8 cellular contexts compared by ENCODE assay signal in the genomic region with DNA sequence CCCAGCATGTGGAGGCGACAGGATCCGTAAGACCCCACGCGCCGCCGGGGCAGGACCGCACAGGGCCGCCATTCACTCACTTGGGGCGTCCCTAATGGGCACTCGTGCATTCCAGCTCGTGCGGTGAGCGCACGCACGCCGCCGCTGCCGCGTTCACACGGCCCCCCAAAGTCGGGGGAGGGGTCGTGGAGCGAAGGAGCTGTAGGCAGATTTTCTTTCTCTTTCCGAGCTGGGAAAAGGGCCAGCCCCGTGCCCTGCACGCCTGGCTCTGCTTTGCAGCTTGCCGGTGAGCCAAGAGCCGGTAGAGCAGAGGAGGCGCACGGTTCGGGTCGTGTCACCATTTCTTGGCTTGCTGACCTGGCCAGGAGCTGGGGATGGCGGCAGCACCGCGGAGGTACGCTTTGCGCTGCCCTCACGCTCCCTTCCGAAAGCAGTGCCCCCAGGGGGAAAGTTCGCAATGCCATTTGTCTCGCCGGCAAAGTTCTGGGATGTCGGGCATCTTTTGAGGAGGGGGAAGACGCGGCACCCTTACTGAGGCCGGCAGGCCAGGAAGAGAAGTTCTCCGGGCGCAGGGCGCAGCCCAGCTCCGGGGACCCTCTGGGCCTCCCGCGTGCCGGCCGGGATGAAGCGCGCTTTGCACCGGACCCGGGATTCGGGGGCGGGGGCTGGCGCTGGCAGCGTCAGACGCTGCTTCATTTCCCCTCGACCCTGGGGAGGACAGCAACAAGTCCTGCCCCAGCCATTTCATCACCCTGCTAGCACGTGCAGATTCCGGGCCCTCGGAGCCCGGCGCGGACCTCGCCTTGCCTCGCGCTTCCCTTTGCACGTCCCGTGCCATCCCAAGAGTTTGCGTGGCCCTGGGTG. TPM values are rescaled to one million over a fixed set of nuclear protein-coding genes. Genes with fewer than 3 reads are reported as not detected.
DNase-seq lines count a peak whose midpoint lies in the region; ATAC-seq and TF ChIP-seq lines count a peak whose summit lies in the region.

No MANE protein-coding gene starts in this region.

- H3K27ac Mint-ChIP-seq in MCF 10A (ENCODE audit: low read depth, unreplicated experiment), result peak overlapping the region; percentile 83

- H3K4me3 Mint-ChIP-seq in MCF 10A (ENCODE audit: unreplicated experiment), result peak overlapping the region; percentile 94

- H3K27ac ChIP-seq in IMR-90 (ENCODE audit: insufficient read depth, low read length), result peak overlapping the region; percentile 96
- no peak overlapping the region for H3K27ac ChIP-seq in mesendoderm (ENCODE audit: low read depth, low read length)

- peak overlapping the region; percentile 77 for H4K91ac ChIP-seq in IMR-90 (ENCODE audit: insufficient read depth, low read depth, low read length)

- peak overlapping the region; percentile 88 for H2AFZ ChIP-seq in IMR-90 (replicated peaks; ENCODE audit: low read length, poor library complexity)

- CTCF ChIA-PET in IMR-90 (lab: Yijun Ruan, JAX), result no interaction called here
- CTCF ChIA-PET in MCF 10A (lab: Yijun Ruan, JAX), result interaction anchor here (0.6 to 10.0 kb wide), 17 partner anchors 7 to 878 kb away, joined by 3 to 251 read pairs (median 3); a partner anchor contains a TSS

- no peaks in the 10 kb centered on the region for H3K27me3 ChIP-seq in IMR-90 (ENCODE audit: control insufficient read depth, insufficient read depth, low read length)
- no peaks in the 10 kb centered on the region for H3K27me3 ChIP-seq in mesendoderm (ENCODE audit: insufficient read depth, low read length, poor library complexity)

- peak overlapping the region; percentile 97 for H3K9ac ChIP-seq in IMR-90 (ENCODE audit: low read depth, low read length)
- peak overlapping the region; percentile 87 for H3K9ac ChIP-seq in mesendoderm (ENCODE audit: low read length)

- peaks cover 36% of the 10 kb centered on the region for H3K36me3 ChIP-seq in IMR-90 (ENCODE audit: control insufficient read depth, insufficient read depth, low read length)
- H3K36me3 ChIP-seq in mesendoderm (ENCODE audit: control insufficient read depth, insufficient read depth, low read length), result peaks cover 3% of the 10 kb centered on the region

- H3K23ac ChIP-seq in IMR-90 (ENCODE audit: low read depth, low read length) (peak overlapping the region; percentile 97), mesendoderm (ENCODE audit: low read length) (peak overlapping the region; percentile 34)

- 0 out of 2 replicates have a peak overlapping the region, but pooled peaks have one; percentile 22 for H2BK20ac ChIP-seq in IMR-90 (ENCODE audit: low read depth, low read length)

- TF ChIP-seq RAD21 in IMR-90 (IDR thresholded peaks at IDR 0.05; ENCODE audit: low read length), result no peak

- H3K4me1 ChIP-seq in IMR-90 (ENCODE audit: control insufficient read depth, insufficient read depth, low read length) (peaks cover 27% of the 10 kb centered on the region), mesendoderm (ENCODE audit: control insufficient read depth, low read depth, low read length) (peaks cover 6% of the 10 kb centered on the region)

- BruUV-seq in IMR-90 (replicated peaks; lab: Mats Ljungman, UMichigan) (no TSS peak), MCF 10A (replicated peaks; lab: Mats Ljungman, UMichigan) (no TSS peak)

- POLR2A ChIA-PET in IMR-90 (lab: Charles Lee; ENCODE audit: unreplicated experiment), result interaction anchor here (0.7 to 1.7 kb wide), 4 partner anchors 33 to 198 kb away, joined by 3 to 8 read pairs (median 4); no protein-coding TSS in a partner anchor
- POLR2A ChIA-PET in MCF 10A (lab: Yijun Ruan, JAX), result interaction anchor here (0.6 to 8.7 kb wide), 24 partner anchors 8 to 903 kb away, joined by 3 to 164 read pairs (median 6); a partner anchor contains a TSS

- in situ Hi-C loops in IMR-90 (cut with MboI; ENCODE audit: low sequenced_read_pairs), result no loop called here

- no peaks in the 10 kb centered on the region for H3K27me3 Mint-ChIP-seq in MCF 10A (ENCODE audit: insufficient read depth, unreplicated experiment)

- H3K4me3 ChIP-seq in IMR-90 (ENCODE audit: insufficient read depth, low read depth, low read length), result peak overlapping the region; percentile 89
- peak overlapping the region; percentile 86 for H3K4me3 ChIP-seq in mesendoderm (ENCODE audit: low read length)

- TF ChIP-seq CTCF in IMR-90 (conservative IDR thresholded peaks at IDR 0.05; ENCODE audit: low read depth, low read length), result no peak
- TF ChIP-seq CTCF in MCF 10A (IDR thresholded peaks at IDR 0.05; ENCODE audit: unreplicated experiment), result no peak

- H2BK15ac ChIP-seq in IMR-90 (ENCODE audit: low read depth, low read length), result peak overlapping the region; percentile 22; the same call in 1 of the 3 replicates
- no peak overlapping the region for H2BK15ac ChIP-seq in mesendoderm (replicated peaks; ENCODE audit: low read depth)

- DNase-seq in COLO668 (lab: John Stamatoyannopoulos, UW; ENCODE audit: unreplicated experiment) (peak; percentile 46), IMR-90 (peak; percentile 58), MCF 10A (ENCODE audit: unreplicated experiment) (peak; percentile 55), mesendoderm (peak; percentile 52), KG1 (lab: John Stamatoyannopoulos, UW) (no peak), NCI-H526 treated with DMSO at 0.1 percent for 48 hours (lab: John Stamatoyannopoulos, UW) (no peak), NCI-H1092 (lab: John Stamatoyannopoulos, UW) (no peak)

- peaks cover 56% of the 10 kb centered on the region for H3K4me1 Mint-ChIP-seq in MCF 10A (ENCODE audit: insufficient read depth, unreplicated experiment)

- peaks cover 30% of the 10 kb centered on the region for H3K79me2 ChIP-seq in mesendoderm (ENCODE audit: control insufficient read depth, insufficient read depth, low read length)

- H3K14ac ChIP-seq in IMR-90 (replicated peaks; ENCODE audit: low read depth, low read length), result peak overlapping the region; percentile 97

- peak overlapping the region; percentile 96 for H2BK5ac ChIP-seq in IMR-90 (ENCODE audit: low read depth, low read length, poor library complexity, severe bottlenecking)
- no peak overlapping the region for H2BK5ac ChIP-seq in mesendoderm (ENCODE audit: low read length)

- H2BK120ac ChIP-seq in IMR-90 (ENCODE audit: low read depth, low read length) (peak overlapping the region; percentile 75), mesendoderm (ENCODE audit: low read depth, low read length) (no peak overlapping the region)

- intact Hi-C loops in IMR-90 (cut with micrococcal nuclease), result loop anchor here (5.0 kb wide), 1 partner anchor 70 kb away; no protein-coding TSS in a partner anchor
- intact Hi-C loops in MCF 10A (cut with micrococcal nuclease), result loop anchor here (5.0 to 10.0 kb wide), 3 partner anchors 145 to 437 kb away; a partner anchor contains a TSS

- H3K18ac ChIP-seq in IMR-90 (ENCODE audit: low read depth, low read length), result peak overlapping the region; percentile 72
- H3K18ac ChIP-seq in mesendoderm (ENCODE audit: low read length), result peak overlapping the region; percentile 24

- H3K9me1 ChIP-seq in IMR-90 (ENCODE audit: insufficient read depth, low read length), result peaks cover 19% of the 10 kb centered on the region

- dilution Hi-C loops in IMR-90 (cut with HindIII; ENCODE audit: low sequenced_read_pairs, unreplicated experiment), result no loop called here

- peak; percentile 18; the same call in 1 of the 2 replicates for TF ChIP-seq POLR2A in IMR-90 (IDR thresholded peaks at IDR 0.05; ENCODE audit: low read depth, low read length)

- 1% methylated on average over 53 of the region's 76 CpGs; no CpG with 5 or more reads in 1 of the 2 experiments for WGBS in IMR-90 (ENCODE audit: extremely low coverage in 2 of 2, insufficient read length in 1 of 2), 2 experiments
- WGBS in mesendoderm (ENCODE audit: extremely low coverage, insufficient coverage, low lambda C conversion rate), result no CpG with 5 or more reads among the region's 76 CpGs

- ATAC-seq in IMR-90 (ENCODE audit: low read depth), result no peak; the same call in 1 of the 2 replicates
- no peak for ATAC-seq in HG02610 (IDR thresholded peaks at IDR 0.05; ENCODE audit: unreplicated experiment)

- H2AK9ac ChIP-seq in IMR-90 (replicated peaks; ENCODE audit: low read depth, low read length, poor library complexity), result peak overlapping the region; percentile 96

- peaks cover 53% of the 10 kb centered on the region for H4K20me1 ChIP-seq in IMR-90 (ENCODE audit: insufficient read depth, low read length)

- peak overlapping the region; percentile 92 for H2AK5ac ChIP-seq in IMR-90 (ENCODE audit: low read depth, low read length)
- no peak overlapping the region for H2AK5ac ChIP-seq in mesendoderm (ENCODE audit: low read length)

- H3K4ac ChIP-seq in IMR-90 (ENCODE audit: low read depth, low read length), result peak overlapping the region; percentile 74
- H3K4ac ChIP-seq in mesendoderm (ENCODE audit: low read depth, low read length), result no peak overlapping the region

- peaks cover 24 to 53% of the 10 kb centered on the region in 2 experiments for H3K79me1 ChIP-seq in IMR-90 (ENCODE audit: low read depth in 1 of 2, low read length in 2 of 2)
- peaks cover 6% of the 10 kb centered on the region for H3K79me1 ChIP-seq in mesendoderm (ENCODE audit: low read length)

- H3K36me3 Mint-ChIP-seq in MCF 10A (ENCODE audit: insufficient read depth, unreplicated experiment), result peaks cover 44% of the 10 kb centered on the region

- H3K56ac ChIP-seq in IMR-90 (ENCODE audit: extremely low read depth, insufficient read depth, low read length), result peak overlapping the region; percentile 88
- H3K56ac ChIP-seq in mesendoderm (ENCODE audit: low read length), result peak overlapping the region; percentile 95

- H3K9me3 ChIP-seq in IMR-90 (ENCODE audit: control insufficient read depth, insufficient read depth, low read length), result no peaks in the 10 kb centered on the region

- H4K5ac ChIP-seq in IMR-90 (ENCODE audit: low read depth, low read length), result peak overlapping the region; percentile 62
- H4K5ac ChIP-seq in mesendoderm (ENCODE audit: low read length), result no peak overlapping the region

- no peaks in the 10 kb centered on the region for H3K9me3 Mint-ChIP-seq in MCF 10A (ENCODE audit: unreplicated experiment)

- peak overlapping the region; percentile 76 for H3K4me2 ChIP-seq in IMR-90 (ENCODE audit: low read depth, low read length)
- peak overlapping the region; percentile 97 for H3K4me2 ChIP-seq in mesendoderm (ENCODE audit: low read length)

- H4K8ac ChIP-seq in IMR-90 (ENCODE audit: low read depth in 2 of 2, low read length in 2 of 2) (peak overlapping the region; percentile 75 to 81), mesendoderm (ENCODE audit: low read depth, low read length) (no peak overlapping the region)

RNA-seq across cellular contexts. Expression of a gene that starts 0.9 kb away (rescaled TPM):
- total RNA-seq in IMR-90 (2012; rRNA removed) (87.5 and 259 TPM in 2 replicates), MCF 10A (2022) (316 and 414 TPM in 2 replicates)
- polyA plus RNA-seq in IMR-90 (2012; rRNA removed), result 157 and 270 TPM in 2 replicates
- 105 and 264 TPM in 2 replicates for polyA plus RNA-seq in IMR-90 (2012; cell fraction: cytosol; rRNA removed)
- 249 and 547 TPM in 2 replicates for polyA plus RNA-seq in IMR-90 (2012; cell fraction: nucleus; rRNA removed; ENCODE audit: low replicate concordance)
- 23.3 TPM for polyA plus RNA-seq in mesendoderm (2013, experiment 1 of 2)
- 24.9 TPM for polyA plus RNA-seq in mesendoderm (2013, experiment 2 of 2)

Comparison
In these comparisons a context has a peak if more than half of its experiments do, and no peak if none do; other contexts are left out.
1. DNase-seq: peak in COLO668 (single experiment), IMR-90 (single experiment), MCF 10A (single experiment) and mesendoderm (single experiment); none in KG1 (single experiment), NCI-H526 treated with DMSO at 0.1 percent for 48 hours (single experiment) and NCI-H1092 (single experiment).